ENCODE assay signal across 8 cellular contexts in genomic region chr1:211260161-211261107, GRCh38. TPM values are rescaled to one million over a fixed set of nuclear protein-coding genes. Genes with fewer than 3 reads are reported as not detected.
DNase-seq lines count a peak whose midpoint lies in the region; ATAC-seq and TF ChIP-seq lines count a peak whose summit lies in the region.

No MANE protein-coding gene starts in this region.

- ATAC-seq in GM19043 (IDR thresholded peaks at IDR 0.05; ENCODE audit: low read depth, unreplicated experiment) (peak; percentile 35), HG03378 (IDR thresholded peaks at IDR 0.05; ENCODE audit: unreplicated experiment) (peak; percentile 40)

- WGBS in lower leg skin, 2 donors, result 0 to 1% methylated on average over 48 to 55 of the region's 58 CpGs

- no peaks in the 10 kb centered on the region for H3K27me3 ChIP-seq in BE2C

- H3K9me3 ChIP-seq in BE2C, result no peaks in the 10 kb centered on the region

- peaks cover 12% of the 10 kb centered on the region for H3K36me3 ChIP-seq in BE2C

- TF ChIP-seq POLR2A in lower leg skin (IDR thresholded peaks at IDR 0.05), result no peak

- peak; percentile 89 for DNase-seq in BE2C
- DNase-seq in NCI-H748 (lab: John Stamatoyannopoulos, UW; ENCODE audit: unreplicated experiment), result peak; percentile 83
- DNase-seq in activated CD4-positive, alpha-beta T cell treated with anti-CD3 and anti-CD28 coated beads, Interleukin-2, amount 50 U/mL, for 4 hours, result peak; percentile 35 to 39
- peak; percentile 14 to 66 for DNase-seq in dermis microvascular lymphatic vessel endothelial cell (ENCODE audit: low read depth in 2 of 2)
- peak; percentile 88 to 97 for DNase-seq in lower leg skin (ENCODE audit: low spot score in 2 of 2)
- DNase-seq in stimulated activated CD4-positive, alpha-beta T cell treated with anti-CD3 and anti-CD28 coated beads, Interleukin-4, amount 100 ng/mL, for 4 hours, result peak; percentile 44 to 51

- H3K4me1 ChIP-seq in BE2C, result no peaks in the 10 kb centered on the region; the same call in 1 of the 2 replicates

- intact Hi-C loops in lower leg skin (cut with DNase I; ENCODE audit: low total_unique reads), result no loop called here

- peak overlapping the region; percentile 93 for H3K4me3 ChIP-seq in BE2C (ENCODE audit: low read depth, low read length)
- H3K4me3 ChIP-seq in lower leg skin (ENCODE audit: low read depth, poor library complexity, severe bottlenecking), result peak overlapping the region; percentile 81

- no peak for TF ChIP-seq CTCF in BE2C (IDR thresholded peaks at IDR 0.05; ENCODE audit: low read depth, low read length)
- TF ChIP-seq CTCF in lower leg skin (IDR thresholded peaks at IDR 0.05), result no peak

RNA-seq across cellular contexts. Expression of gene RCOR3, which starts 1.3 kb away (rescaled TPM):
- polyA plus RNA-seq in BE2C (2012; ENCODE audit: insufficient read depth, insufficient read length, low read depth), result 58.7 TPM
- total RNA-seq in dermis microvascular lymphatic vessel endothelial cell, result 7.1 and 12.4 TPM in 2 replicates
- total RNA-seq in lower leg skin, result 10 to 100 TPM; 28.1 to 55.0 (median 43.5) TPM

Comparison
In these comparisons a context has a peak if more than half of its experiments do, and no peak if none do; other contexts are left out.
1. Peak in every context shown above with its lines: DNase-seq, ATAC-seq and H3K4me3 ChIP-seq.
2. DNase-seq: peak in every context shown above with its lines; median percentile 92 in lower leg skin; 89 in BE2C; 83 in NCI-H748; 48 in stimulated activated CD4-positive, alpha-beta T cell treated with anti-CD3 and anti-CD28 coated beads, Interleukin-4, amount 100 ng/mL, for 4 hours; 40 in dermis microvascular lymphatic vessel endothelial cell; 37 in activated CD4-positive, alpha-beta T cell treated with anti-CD3 and anti-CD28 coated beads, Interleukin-2, amount 50 U/mL, for 4 hours.